In genomic region chr18:47817017-47817911, GRCh38 we compare ENCODE assay signal across 18 cellular contexts.
DNase-seq lines count a peak whose midpoint lies in the region; ATAC-seq and TF ChIP-seq lines count a peak whose summit lies in the region.
"Had no signal": no experiment of that assay in that cellular context is flagged by ENCODE, and none has a peak within 500 bp of the region (broad histone marks: within the 10 kb centered on the region; RNA-seq: fewer than 3 reads in every experiment).

No MANE protein-coding gene starts in this region.

- WGBS in right cardiac atrium, result 84% methylated on average over 10 of the region's 10 CpGs
- 67 to 68% methylated on average over 10 of the region's 10 CpGs for WGBS in gastroesophageal sphincter (ENCODE audit: low coverage in 1 of 2), 2 donors
- WGBS in ovary, 3 donors, result 53 to 63% (median 57%) methylated on average over 10 of the region's 10 CpGs

- intact Hi-C loops in right cardiac atrium (cut with DNase I), result no loop called here
- intact Hi-C loops in ovary (cut with DNase I), result no loop called here

- H3K36me3 ChIP-seq in right atrium auricular region, result no peaks in the 10 kb centered on the region
- no peaks in the 10 kb centered on the region for H3K36me3 ChIP-seq in gastroesophageal sphincter
- no peaks in the 10 kb centered on the region for H3K36me3 ChIP-seq in ovary
- H3K36me3 ChIP-seq: cardiac muscle cell, esophagus squamous epithelium had no signal

- DNase-seq in right cardiac atrium, result no peak
- DNase-seq in right atrium auricular region (ENCODE audit: low spot score), result no peak
- DNase-seq in ovary, result no peak
- no peak for DNase-seq in NCI-H146 (lab: John Stamatoyannopoulos, UW)
- no peak for DNase-seq in COLO829 (ENCODE audit: low spot score)
- no peak for DNase-seq in NCI-H510A treated with DMSO at 0.1 percent for 48 hours (lab: John Stamatoyannopoulos, UW)
- DNase-seq in GM03348 (ENCODE audit: low spot score), result no peak
- DNase-seq: activated naive CD8-positive, alpha-beta T cell treated with anti-CD3 and anti-CD28 coated beads for 36 hours; esophagus squamous epithelium; left cardiac atrium; MM.1S; NCI-H187 treated with DMSO at 0.1 percent for 48 hours; stimulated activated CD4-positive, alpha-beta T cell treated with anti-CD3 and anti-CD28 coated beads, Interleukin-4, amount 100 ng/mL, for 24 hours; T-helper 9 cell had no signal

- H3K27ac ChIP-seq in right cardiac atrium (ENCODE audit: low read length), result no peak overlapping the region
- no peak overlapping the region for H3K27ac ChIP-seq in right atrium auricular region
- H3K27ac ChIP-seq in gastroesophageal sphincter, result peak overlapping the region; percentile 44 to 73 (median 50)
- H3K27ac ChIP-seq in ovary, result peak overlapping the region; percentile 9 to 59
- H3K27ac ChIP-seq: C4-2B, cardiac muscle cell, SK-N-MC had no signal

- H3K27me3 ChIP-seq in right cardiac atrium (ENCODE audit: control insufficient read depth, insufficient read depth) (no peaks in the 10 kb centered on the region), right atrium auricular region (no peaks in the 10 kb centered on the region), gastroesophageal sphincter (no peaks in the 10 kb centered on the region), ovary (no peaks in the 10 kb centered on the region)
- H3K27me3 ChIP-seq: cardiac muscle cell, esophagus squamous epithelium had no signal

- no peak for ATAC-seq in right cardiac atrium
- no peak for ATAC-seq in gastroesophageal sphincter
- ATAC-seq: left cardiac atrium had no signal

- H3K4me3 ChIP-seq in right cardiac atrium (ENCODE audit: low read length) (peak overlapping the region; percentile 20), right atrium auricular region (no peak overlapping the region), gastroesophageal sphincter (peak overlapping the region; percentile 34 to 39), ovary (peak overlapping the region; percentile 6)
- H3K4me3 ChIP-seq: cardiac muscle cell, SK-N-MC had no signal

- TF ChIP-seq CTCF in right atrium auricular region (IDR thresholded peaks at IDR 0.05) (no peak), gastroesophageal sphincter (IDR thresholded peaks at IDR 0.05) (no peak), ovary (IDR thresholded peaks at IDR 0.05) (no peak)

- TF ChIP-seq POLR2A in gastroesophageal sphincter (IDR thresholded peaks at IDR 0.05) (no peak), ovary (IDR thresholded peaks at IDR 0.05) (no peak)

- H3K4me1 ChIP-seq in right cardiac atrium (ENCODE audit: control insufficient read depth, insufficient read depth, low read length) (peaks cover 2% of the 10 kb centered on the region), right atrium auricular region (no peaks in the 10 kb centered on the region), gastroesophageal sphincter (peaks cover 0 to 29% (median 3%) of the 10 kb centered on the region in 3 donors), ovary (ENCODE audit: insufficient read depth) (peaks cover 12% of the 10 kb centered on the region)

- TF ChIP-seq EP300 in gastroesophageal sphincter (IDR thresholded peaks at IDR 0.05) (no peak), ovary (IDR thresholded peaks at IDR 0.05) (no peak)

- no peaks in the 10 kb centered on the region for H3K9me3 ChIP-seq in right cardiac atrium (ENCODE audit: control insufficient read depth, low read length)
- H3K9me3 ChIP-seq in right atrium auricular region, result no peaks in the 10 kb centered on the region
- no peaks in the 10 kb centered on the region for H3K9me3 ChIP-seq in gastroesophageal sphincter
- no peaks in the 10 kb centered on the region for H3K9me3 ChIP-seq in ovary
- H3K9me3 ChIP-seq: esophagus squamous epithelium had no signal

Comparison
In these comparisons a context has a peak if more than half of its experiments do, and no peak if none do; other contexts are left out.
1. H3K4me3 ChIP-seq: peak in right cardiac atrium (single experiment), gastroesophageal sphincter (2 of 2) and ovary (single experiment); none in right atrium auricular region (0 of 2).
2. H3K27ac ChIP-seq: peak in gastroesophageal sphincter (4 of 4) and ovary (2 of 2); none in right cardiac atrium (single experiment) and right atrium auricular region (0 of 2).